33 cellular contexts compared by ENCODE assay signal in genomic region chr9:108367188-108367587, GRCh38.
"Had no signal": no experiment of that assay in that cellular context is flagged by ENCODE, and none has a peak within 500 bp of the region (broad histone marks: within the 10 kb centered on the region; RNA-seq: fewer than 3 reads in every experiment).

No MANE protein-coding gene starts in this region.

- H3K27ac ChIP-seq: ascending aorta, VCaP had no signal

- DNase-seq: activated B cell treated with CpG ODN at 0.5 μM for 24 hours; activated CD4-positive, alpha-beta memory T cell treated with anti-CD3 and anti-CD28 coated beads, Interleukin-2, amount 10 ng/mL, durations not matched to agents 7 days and 5 days; activated CD4-positive, alpha-beta T cell treated with anti-CD3 and anti-CD28 coated beads for 4 hours; activated CD4-positive, alpha-beta T cell treated with anti-CD3 and anti-CD28 coated beads, Interleukin-2, amount 10 ng/mL, durations not matched to agents 24 days and 14 days; activated CD4-positive, alpha-beta T cell treated with anti-CD3 and anti-CD28 coated beads, Interleukin-2, amount 50 U/mL, for 48 hours; activated CD4-positive, CD25-positive, alpha-beta regulatory T cell treated with anti-CD3 and anti-CD28 coated beads, Interleukin-2, amount 50 U/mL, for 72 hours; activated CD8-positive, alpha-beta memory T cell treated with anti-CD3 and anti-CD28 coated beads for 24 hours; activated CD8-positive, alpha-beta memory T cell treated with anti-CD3 and anti-CD28 coated beads, Interleukin-2, amount 10 ng/mL, durations not matched to agents 7 days and 5 days; activated CD8-positive, alpha-beta memory T cell treated with anti-CD3 and anti-CD28 coated beads, Interleukin-2, amount 50 U/mL, for 48 hours; activated CD8-positive, alpha-beta T cell treated with anti-CD3 and anti-CD28 coated beads, Interleukin-2, amount 10 ng/mL, durations not matched to agents 7 days and 5 days; activated effector memory CD4-positive, alpha-beta T cell treated with Interleukin-2 at 50 U/mL for 16 hours; activated gamma-delta T cell; activated naive CD4-positive, alpha-beta T cell treated with anti-CD3 and anti-CD28 coated beads, Interleukin-2, amount 10 ng/mL, durations not matched to agents 7 days and 5 days; activated naive CD4-positive, alpha-beta T cell treated with Interleukin-2 at 50 U/mL for 16 hours; activated naive CD8-positive, alpha-beta T cell treated with anti-CD3 and anti-CD28 coated beads, Interleukin-2, amount 10 ng/mL, durations not matched to agents 7 days and 5 days; activated naive CD8-positive, alpha-beta T cell treated with anti-CD3 and anti-CD28 coated beads, Interleukin-2, amount 50 U/mL, for 24 hours; activated T-cell treated with anti-CD3 and anti-CD28 coated beads, Interleukin-2, amount 50 U/mL, for 24 hours; activated T-cell treated with anti-CD3 and anti-CD28 coated beads, Interleukin-2, amount 50 U/mL, for 48 hours; amygdala; anterior cingulate cortex; central memory CD4-positive, alpha-beta T cell; T-helper 1 cell; T-helper 2 cell; T-helper 9 cell had no signal

- H3K4me1 ChIP-seq: ascending aorta had no signal

- H3K36me3 ChIP-seq: ascending aorta had no signal

- H3K4me3 Mint-ChIP-seq: activated B cell treated with CpG ODN at 0.5 μM for 24 hours; activated CD4-positive, alpha-beta memory T cell treated with anti-CD3 and anti-CD28 coated beads, Interleukin-2, amount 10 ng/mL, durations not matched to agents 7 days and 5 days; activated CD4-positive, alpha-beta T cell treated with anti-CD3 and anti-CD28 coated beads, Interleukin-2, amount 10 ng/mL, durations not matched to agents 24 days and 14 days; activated CD8-positive, alpha-beta memory T cell treated with anti-CD3 and anti-CD28 coated beads, Interleukin-2, amount 10 ng/mL, durations not matched to agents 7 days and 5 days; activated CD8-positive, alpha-beta T cell treated with anti-CD3 and anti-CD28 coated beads, Interleukin-2, amount 10 ng/mL, durations not matched to agents 7 days and 5 days; activated naive CD4-positive, alpha-beta T cell treated with anti-CD3 and anti-CD28 coated beads, Interleukin-2, amount 10 ng/mL, durations not matched to agents 7 days and 5 days; activated naive CD4-positive, alpha-beta T cell treated with anti-CD3 and anti-CD28 coated beads, Interleukin-2, amount 50 U/mL, for 24 hours; activated naive CD8-positive, alpha-beta T cell; activated naive CD8-positive, alpha-beta T cell treated with anti-CD3 and anti-CD28 coated beads, Interleukin-2, amount 10 ng/mL, durations not matched to agents 7 days and 5 days; activated naive CD8-positive, alpha-beta T cell treated with anti-CD3 and anti-CD28 coated beads, Interleukin-2, amount 50 U/mL, for 24 hours; activated T-cell treated with anti-CD3 and anti-CD28 coated beads, Interleukin-2, amount 50 U/mL, for 24 hours; brain; T-helper 1 cell treated with Interleukin-12 subunit alpha and Interleukin-12 subunit beta and Interleukin-4 antibody, amounts not matched to agents 30 μg/mL and 1 μg/mL, for 36 hours; T-helper 2 cell treated with Interferon-gamma antibody and Interleukin-4, amounts not matched to agents 5 μg/mL and 100 μg/mL, for 36 hours had no signal

- H3K27me3 Mint-ChIP-seq: activated B cell treated with CpG ODN at 0.5 μM for 24 hours; activated CD4-positive, alpha-beta memory T cell treated with anti-CD3 and anti-CD28 coated beads, Interleukin-2, amount 10 ng/mL, durations not matched to agents 7 days and 5 days; activated CD4-positive, alpha-beta T cell treated with anti-CD3 and anti-CD28 coated beads, Interleukin-2, amount 10 ng/mL, durations not matched to agents 24 days and 14 days; activated CD8-positive, alpha-beta memory T cell treated with anti-CD3 and anti-CD28 coated beads, Interleukin-2, amount 10 ng/mL, durations not matched to agents 7 days and 5 days; activated naive CD4-positive, alpha-beta T cell treated with anti-CD3 and anti-CD28 coated beads, Interleukin-2, amount 10 ng/mL, durations not matched to agents 7 days and 5 days; activated naive CD4-positive, alpha-beta T cell treated with anti-CD3 and anti-CD28 coated beads, Interleukin-2, amount 50 U/mL, for 24 hours; activated naive CD8-positive, alpha-beta T cell; activated naive CD8-positive, alpha-beta T cell treated with anti-CD3 and anti-CD28 coated beads, Interleukin-2, amount 10 ng/mL, durations not matched to agents 7 days and 5 days; activated naive CD8-positive, alpha-beta T cell treated with anti-CD3 and anti-CD28 coated beads, Interleukin-2, amount 50 U/mL, for 24 hours; activated T-cell treated with anti-CD3 and anti-CD28 coated beads, Interleukin-2, amount 50 U/mL, for 24 hours; brain had no signal

- H3K36me3 Mint-ChIP-seq: activated CD8-positive, alpha-beta memory T cell treated with anti-CD3 and anti-CD28 coated beads, Interleukin-2, amount 10 ng/mL, durations not matched to agents 7 days and 5 days; activated naive CD4-positive, alpha-beta T cell treated with anti-CD3 and anti-CD28 coated beads, Interleukin-2, amount 10 ng/mL, durations not matched to agents 7 days and 5 days; activated naive CD4-positive, alpha-beta T cell treated with anti-CD3 and anti-CD28 coated beads, Interleukin-2, amount 50 U/mL, for 24 hours; activated naive CD8-positive, alpha-beta T cell; activated naive CD8-positive, alpha-beta T cell treated with anti-CD3 and anti-CD28 coated beads, Interleukin-2, amount 10 ng/mL, durations not matched to agents 7 days and 5 days; brain had no signal

- H3K4me1 Mint-ChIP-seq: activated B cell treated with CpG ODN at 0.5 μM for 24 hours; activated CD4-positive, alpha-beta memory T cell treated with anti-CD3 and anti-CD28 coated beads, Interleukin-2, amount 10 ng/mL, durations not matched to agents 7 days and 5 days; activated CD4-positive, alpha-beta T cell treated with anti-CD3 and anti-CD28 coated beads, Interleukin-2, amount 10 ng/mL, durations not matched to agents 24 days and 14 days; activated CD8-positive, alpha-beta memory T cell treated with anti-CD3 and anti-CD28 coated beads, Interleukin-2, amount 10 ng/mL, durations not matched to agents 7 days and 5 days; activated naive CD4-positive, alpha-beta T cell treated with anti-CD3 and anti-CD28 coated beads, Interleukin-2, amount 10 ng/mL, durations not matched to agents 7 days and 5 days; activated naive CD4-positive, alpha-beta T cell treated with anti-CD3 and anti-CD28 coated beads, Interleukin-2, amount 50 U/mL, for 24 hours; activated naive CD8-positive, alpha-beta T cell treated with anti-CD3 and anti-CD28 coated beads, Interleukin-2, amount 10 ng/mL, durations not matched to agents 7 days and 5 days; activated naive CD8-positive, alpha-beta T cell treated with anti-CD3 and anti-CD28 coated beads, Interleukin-2, amount 50 U/mL, for 24 hours; brain had no signal

- ATAC-seq: activated CD8-positive, alpha-beta memory T cell treated with anti-CD3 and anti-CD28 coated beads, Interleukin-2, amount 10 ng/mL, durations not matched to agents 7 days and 5 days; activated CD8-positive, alpha-beta T cell treated with anti-CD3 and anti-CD28 coated beads, Interleukin-2, amount 10 ng/mL, durations not matched to agents 7 days and 5 days; activated naive CD8-positive, alpha-beta T cell treated with anti-CD3 and anti-CD28 coated beads, Interleukin-2, amount 50 U/mL, for 24 hours had no signal

- H3K4me3 ChIP-seq: ascending aorta had no signal

- H3K9me3 ChIP-seq: ascending aorta had no signal

- H3K27ac Mint-ChIP-seq: activated B cell treated with CpG ODN at 0.5 μM for 24 hours; activated CD4-positive, alpha-beta memory T cell treated with anti-CD3 and anti-CD28 coated beads, Interleukin-2, amount 10 ng/mL, durations not matched to agents 7 days and 5 days; activated CD4-positive, alpha-beta T cell treated with anti-CD3 and anti-CD28 coated beads, Interleukin-2, amount 10 ng/mL, durations not matched to agents 24 days and 14 days; activated CD8-positive, alpha-beta memory T cell treated with anti-CD3 and anti-CD28 coated beads, Interleukin-2, amount 10 ng/mL, durations not matched to agents 7 days and 5 days; activated CD8-positive, alpha-beta T cell treated with anti-CD3 and anti-CD28 coated beads, Interleukin-2, amount 10 ng/mL, durations not matched to agents 7 days and 5 days; activated naive CD4-positive, alpha-beta T cell treated with anti-CD3 and anti-CD28 coated beads, Interleukin-2, amount 10 ng/mL, durations not matched to agents 7 days and 5 days; activated naive CD4-positive, alpha-beta T cell treated with anti-CD3 and anti-CD28 coated beads, Interleukin-2, amount 50 U/mL, for 24 hours; activated naive CD8-positive, alpha-beta T cell; activated naive CD8-positive, alpha-beta T cell treated with anti-CD3 and anti-CD28 coated beads, Interleukin-2, amount 10 ng/mL, durations not matched to agents 7 days and 5 days; activated naive CD8-positive, alpha-beta T cell treated with anti-CD3 and anti-CD28 coated beads, Interleukin-2, amount 50 U/mL, for 24 hours; activated T-cell treated with anti-CD3 and anti-CD28 coated beads, Interleukin-2, amount 50 U/mL, for 24 hours; activated T-helper 2 cell treated with anti-CD3 and anti-CD28 coated beads, Interferon-gamma antibody, Interleukin-2, Interleukin-4, amounts not matched to agents 10 μg/mL and 5 μg/mL and 100 μg/mL, durations not matched to agents 14 hours and 24 hours and 36 hours; brain; T-helper 1 cell treated with Interleukin-12 subunit alpha and Interleukin-12 subunit beta and Interleukin-4 antibody, amounts not matched to agents 30 μg/mL and 1 μg/mL, for 36 hours; T-helper 2 cell treated with Interferon-gamma antibody and Interleukin-4, amounts not matched to agents 5 μg/mL and 100 μg/mL, for 36 hours had no signal

- FAIRE-seq: TTC549 had no signal

- H3K27me3 ChIP-seq: ascending aorta had no signal
